Comparison of ENCODE assay signal across 18 cellular contexts in the genomic region with DNA sequence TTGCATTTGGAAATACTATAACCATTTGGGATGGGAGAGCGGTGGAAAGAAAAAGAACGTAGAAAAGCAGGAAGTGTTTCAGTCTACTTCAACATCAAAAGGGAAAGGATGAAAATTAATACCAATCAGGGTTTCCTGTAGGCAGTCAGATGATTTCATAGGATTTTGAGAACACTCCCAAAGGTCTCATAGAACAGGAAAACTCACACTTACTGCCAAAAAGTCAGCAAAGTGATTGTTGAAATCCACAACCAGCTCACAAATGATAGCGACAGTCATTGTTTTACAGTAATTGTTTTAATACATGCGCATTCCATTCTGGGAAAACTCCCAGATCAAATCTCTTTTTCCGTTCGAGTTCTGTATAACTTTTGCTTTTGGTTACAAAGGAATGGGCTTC. TPM values are rescaled to one million over a fixed set of nuclear protein-coding genes. Genes with fewer than 3 reads are reported as not detected.
DNase-seq lines count a peak whose midpoint lies in the region; ATAC-seq and TF ChIP-seq lines count a peak whose summit lies in the region.
"Had no signal": no experiment of that assay in that cellular context is flagged by ENCODE, and none has a peak within 500 bp of the region (broad histone marks: within the 10 kb centered on the region; RNA-seq: fewer than 3 reads in every experiment).

No MANE protein-coding gene starts in this region.

- H3K4me1 ChIP-seq in A673 (ENCODE audit: insufficient read depth, low read length, poor library complexity, severe bottlenecking), result peaks cover 39% of the 10 kb centered on the region
- H3K4me1 ChIP-seq in psoas muscle, result no peaks in the 10 kb centered on the region

- POLR2A ChIA-PET in A673 (lab: Charles Lee; ENCODE audit: low non-redundant PET), result no interaction called here

- intact Hi-C loops in A673 (cut with micrococcal nuclease; ENCODE audit: unreplicated experiment) (loop anchor here (10.0 kb wide), 2 partner anchors 129 to 361 kb away; no protein-coding TSS in a partner anchor), psoas muscle (cut with DNase I) (no loop called here)

- peak; percentile 24 for DNase-seq in A673 (ENCODE audit: low spot score)
- DNase-seq in SK-N-MC (ENCODE audit: low read depth, low spot score), result no peak
- DNase-seq in foreskin fibroblast, result peak in 1 of 2 donors; percentile 22
- no peak for DNase-seq in psoas muscle
- DNase-seq in NCI-H2081 (lab: John Stamatoyannopoulos, UW), result no peak
- DNase-seq in HUDEP-2 (lab: John Stamatoyannopoulos, UW; ENCODE audit: unreplicated experiment in 76 of 76), result no peak
- no peak for DNase-seq in stimulated activated CD4-positive, alpha-beta T cell treated with anti-CD3 and anti-CD28 coated beads, Interleukin-1b, Interleukin-23, amount 100 ng/mL, for 48 hours
- DNase-seq: activated CD4-positive, CD25-positive, alpha-beta regulatory T cell; activated CD8-positive, alpha-beta memory T cell treated with anti-CD3 and anti-CD28 coated beads, Interleukin-2, amount 50 U/mL, for 4 hours; activated naive CD4-positive, alpha-beta T cell treated with anti-CD3 and anti-CD28 coated beads, Interleukin-2, amount 10 ng/mL, durations not matched to agents 7 days and 5 days; cerebellar nuclear complex; erythroblast; GOT3; Kasumi-1; NCI-H146; NCI-H524 treated with DMSO at 0.1 percent for 48 hours; PC-3 had no signal

- H3K27me3 ChIP-seq in A673 (replicated peaks; ENCODE audit: insufficient read depth, low read depth, low read length, poor library complexity), result no peaks in the 10 kb centered on the region
- H3K27me3 ChIP-seq in psoas muscle (ENCODE audit: insufficient read depth in 3 of 3, low read length in 2 of 3), result no peaks in the 10 kb centered on the region

- 15 to 22% (median 17%) methylated on average over 6 of the region's 6 CpGs for WGBS in psoas muscle, 3 donors

- H3K36me3 ChIP-seq in A673 (ENCODE audit: insufficient read depth, low read length, poor library complexity, severe bottlenecking) (no peaks in the 10 kb centered on the region), SK-N-MC (ENCODE audit: insufficient read depth, low read length) (no peaks in the 10 kb centered on the region), psoas muscle (ENCODE audit: insufficient read depth in 1 of 2, low read depth in 1 of 2) (no peaks in the 10 kb centered on the region)

- H3K4me3 ChIP-seq in A673 (ENCODE audit: low read depth, low read length, poor library complexity, severe bottlenecking) (peak overlapping the region; percentile 11), SK-N-MC (peak overlapping the region; percentile 42; the same call in 1 of the 2 replicates), foreskin fibroblast (ENCODE audit: low read depth in 1 of 2, low read length in 2 of 2) (peak overlapping the region; percentile 21 to 34), psoas muscle (peak overlapping the region; percentile 45)

- ATAC-seq in psoas muscle, result no peak
- ATAC-seq in GM21825 (IDR thresholded peaks at IDR 0.05; ENCODE audit: unreplicated experiment), result no peak
- ATAC-seq: PC-3 had no signal

- no peak overlapping the region for H3K9ac ChIP-seq in SK-N-MC (ENCODE audit: insufficient read length)

- BruUV-seq in A673 (replicated peaks; lab: Mats Ljungman, UMichigan), result no TSS peak

- TF ChIP-seq CTCF in A673 (conservative IDR thresholded peaks at IDR 0.05; ENCODE audit: low read depth, low read length) (no peak), foreskin fibroblast (IDR thresholded peaks at IDR 0.05; ENCODE audit: low read depth, low read length) (no peak), psoas muscle (IDR thresholded peaks at IDR 0.05) (no peak)

- H3K9me3 ChIP-seq in A673 (ENCODE audit: low read depth, low read length, poor library complexity, severe bottlenecking) (no peaks in the 10 kb centered on the region), SK-N-MC (ENCODE audit: low read depth, low read length) (no peaks in the 10 kb centered on the region), psoas muscle (no peaks in the 10 kb centered on the region)

- no peak overlapping the region for H3K27ac ChIP-seq in A673 (ENCODE audit: low read depth, low read length, poor library complexity, severe bottlenecking)
- H3K27ac ChIP-seq in SK-N-MC, result no peak overlapping the region
- no peak overlapping the region for H3K27ac ChIP-seq in psoas muscle

- CTCF ChIA-PET in A673 (lab: Charles Lee), result no interaction called here

RNA-seq across cellular contexts. Expression of a gene that starts 5.3 kb away (rescaled TPM):
- 10.3 and 10.5 TPM in 2 replicates for total RNA-seq in A673 (2021)
- 1 to 10 TPM; 2.2 to 4.7 (median 3.2) TPM for total RNA-seq in psoas muscle
- 1 to 10 TPM in 2 of 3 donors, under 1 TPM in 1; 0.90 to 2.8 (median 1.1) TPM for polyA plus RNA-seq in psoas muscle
